14 cellular contexts compared by ENCODE assay signal in genomic region chr10:75008952-75009351, GRCh38.
"Had no signal": no experiment of that assay in that cellular context is flagged by ENCODE, and none has a peak within 500 bp of the region (broad histone marks: within the 10 kb centered on the region; RNA-seq: fewer than 3 reads in every experiment).

No MANE protein-coding gene starts in this region.

- H3K9me3 Mint-ChIP-seq: activated T-cell treated with anti-CD3 and anti-CD28 coated beads, Interleukin-2, amount 50 U/mL, for 72 hours had no signal

- DNase-seq: activated CD4-positive, CD25-positive, alpha-beta regulatory T cell; activated gamma-delta T cell treated with Interleukin-2 at 50 U/mL for 16 hours; activated T-cell treated with anti-CD3 and anti-CD28 coated beads, Interleukin-2, amount 50 U/mL, for 72 hours; dermis blood vessel endothelial cell; heart right ventricle; islet precursor cell; midbrain; pancreas; stomach; testis; upper lobe of left lung had no signal

- H3K27ac ChIP-seq: heart right ventricle, pancreas, stomach, testis had no signal

- H3K27me3 ChIP-seq: heart right ventricle, pancreas, stomach, testis, upper lobe of left lung had no signal

- H3K4me3 ChIP-seq: heart right ventricle, lung, pancreas, stomach, testis, upper lobe of left lung had no signal

- ATAC-seq: activated T-cell treated with anti-CD3 and anti-CD28 coated beads, Interleukin-2, amount 50 U/mL, for 72 hours; heart right ventricle; pancreas; sciatic nerve; SK-N-SH treated with all-trans-retinoic acid at 6 μM for 48 hours had no signal

- H3K9me3 ChIP-seq: heart right ventricle, pancreas, stomach, testis, upper lobe of left lung had no signal

- H3K36me3 ChIP-seq: pancreas, upper lobe of left lung had no signal
